In the genomic region with DNA sequence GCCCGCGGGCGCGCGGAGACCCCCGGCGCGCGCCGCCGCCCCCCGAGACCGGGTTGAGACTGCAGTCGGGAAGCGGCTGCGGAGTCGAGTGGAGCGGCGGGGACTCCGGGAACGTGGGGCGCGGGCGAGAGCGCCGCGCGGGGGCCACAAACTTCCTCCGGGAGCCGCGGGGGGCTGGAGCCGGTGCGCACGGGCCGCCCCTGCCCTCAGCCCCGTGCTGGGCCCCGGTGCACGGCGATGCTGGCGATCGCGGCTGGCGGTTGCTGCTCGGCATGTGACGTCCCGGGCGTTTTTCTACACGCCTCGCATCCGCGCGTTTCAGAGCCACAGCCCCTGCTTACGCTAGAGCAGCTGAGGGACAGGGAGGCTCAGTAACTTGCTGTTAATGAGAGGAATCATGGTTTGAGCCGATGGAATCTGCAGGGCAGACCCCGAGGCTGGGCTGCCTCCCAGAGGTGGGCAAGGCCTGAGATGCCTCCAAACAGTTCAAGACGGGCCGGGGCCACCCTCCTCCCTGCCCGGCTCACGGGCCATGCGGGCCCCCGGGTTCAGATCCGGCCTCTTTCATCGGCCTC, we compare ENCODE assay signal across 8 cellular contexts. TPM values are rescaled to one million over a fixed set of nuclear protein-coding genes. Genes with fewer than 3 reads are reported as not detected.
DNase-seq lines count a peak whose midpoint lies in the region; ATAC-seq and TF ChIP-seq lines count a peak whose summit lies in the region.

No MANE protein-coding gene starts in this region.

- intact Hi-C loops in right cardiac atrium (cut with DNase I): no loop called here
- intact Hi-C loops in sigmoid colon (cut with DNase I): loop anchor here (2.0 kb wide), 1 partner anchor 50 kb away; a partner anchor contains a TSS

- ATAC-seq in HG02588 (IDR thresholded peaks at IDR 0.05; ENCODE audit: unreplicated experiment) (peak; percentile 17), right cardiac atrium (no peak)

- H3K27me3 ChIP-seq in OCI-LY3 (ENCODE audit: low read depth, low read length) (no peaks in the 10 kb centered on the region), right cardiac atrium (ENCODE audit: control insufficient read depth, insufficient read depth) (no peaks in the 10 kb centered on the region), sigmoid colon (no peaks in the 10 kb centered on the region)

- H3K9ac ChIP-seq in OCI-LY3 (ENCODE audit: low read length): peak overlapping the region; percentile 83

- peaks cover 23% of the 10 kb centered on the region for H3K4me1 ChIP-seq in OCI-LY3 (ENCODE audit: low read length)
- peaks cover 31% of the 10 kb centered on the region for H3K4me1 ChIP-seq in right cardiac atrium (ENCODE audit: control insufficient read depth, insufficient read depth, low read length)
- peaks cover 0 to 47% (median 37%) of the 10 kb centered on the region in 4 donors for H3K4me1 ChIP-seq in sigmoid colon

- TF ChIP-seq EP300 in sigmoid colon (IDR thresholded peaks at IDR 0.05): no peak

- peak overlapping the region; percentile 99 for H3K4me3 ChIP-seq in OCI-LY3 (ENCODE audit: low read length)
- H3K4me3 ChIP-seq in right cardiac atrium (ENCODE audit: low read length): peak overlapping the region; percentile 76
- H3K4me3 ChIP-seq in sigmoid colon: peak overlapping the region; percentile 34 to 83 (median 78)

- DNase-seq in GM03348 (ENCODE audit: low spot score) (peak; percentile 56), right cardiac atrium (peak in 2 of 3 donors; percentile 35 to 67), sigmoid colon (no peak), KG1 (lab: John Stamatoyannopoulos, UW) (no peak), H4 (ENCODE audit: low spot score) (no peak)
- peak; percentile 52 for DNase-seq in activated naive CD4-positive, alpha-beta T cell treated with anti-CD3 and anti-CD28 coated beads, Interleukin-2, amount 50 U/mL, for 16 hours

- no peaks in the 10 kb centered on the region for H3K9me3 ChIP-seq in OCI-LY3 (ENCODE audit: insufficient read depth, low read length)
- no peaks in the 10 kb centered on the region for H3K9me3 ChIP-seq in right cardiac atrium (ENCODE audit: control insufficient read depth, low read length)
- no peaks in the 10 kb centered on the region for H3K9me3 ChIP-seq in sigmoid colon

- no peak for TF ChIP-seq CTCF in OCI-LY3 (IDR thresholded peaks at IDR 0.05; ENCODE audit: low read depth, low read length)
- no peak for TF ChIP-seq CTCF in sigmoid colon (IDR thresholded peaks at IDR 0.05)

- no peak overlapping the region for H2AFZ ChIP-seq in OCI-LY3 (ENCODE audit: low read depth, low read length)

- no peak overlapping the region; the same call in 1 of the 2 replicates for H3K27ac ChIP-seq in OCI-LY3 (ENCODE audit: low read length)
- no peak overlapping the region for H3K27ac ChIP-seq in right cardiac atrium (ENCODE audit: low read length)
- peak overlapping the region; percentile 66 to 86 (median 84) for H3K27ac ChIP-seq in sigmoid colon

- WGBS in right cardiac atrium: under 1% methylated on average over 63 of the region's 63 CpGs
- 1% methylated on average over 63 of the region's 63 CpGs for WGBS in sigmoid colon, 2 donors

- H3K36me3 ChIP-seq in OCI-LY3 (replicated peaks; ENCODE audit: low read depth, low read length): no peaks in the 10 kb centered on the region
- H3K36me3 ChIP-seq in sigmoid colon: no peaks in the 10 kb centered on the region

- H3K4me2 ChIP-seq in OCI-LY3 (ENCODE audit: low read length): peak overlapping the region; percentile 99

- TF ChIP-seq POLR2A in sigmoid colon (IDR thresholded peaks at IDR 0.05): no peak

- H3K79me2 ChIP-seq in OCI-LY3 (ENCODE audit: low read length): peaks cover 53% of the 10 kb centered on the region

- H4K20me1 ChIP-seq in OCI-LY3 (ENCODE audit: insufficient read depth, low read length): peaks cover 44% of the 10 kb centered on the region

RNA-seq across cellular contexts. Expression of a gene that starts 0.5 kb away (rescaled TPM):
- total RNA-seq in right cardiac atrium: 10 to 100 TPM; 18.4 to 23.3 (median 21.1) TPM
- 14.5 TPM for polyA plus RNA-seq in right cardiac atrium
- 1 to 10 TPM; 3.5 to 5.8 (median 4.6) TPM for total RNA-seq in sigmoid colon
- polyA plus RNA-seq in sigmoid colon: 1 to 10 TPM in 2 of 3 donors, under 1 TPM in 1; 0.23 to 7.4 (median 1.2) TPM
- 3.9 and 5.0 TPM in 2 replicates for total RNA-seq in H4 (2014; rRNA removed; shearing (Covaris generic))

RNA-seq across cellular contexts. Expression of a gene that starts 50.0 kb away (rescaled TPM):
- total RNA-seq in right cardiac atrium (10 to 100 TPM in 1 of 4 donors, 1 to 10 TPM in 3; 7.0 to 11.4 (median 8.0) TPM), sigmoid colon (10 to 100 TPM in 2 of 4 donors, 1 to 10 TPM in 2; 3.9 to 11.8 (median 9.0) TPM)
- polyA plus RNA-seq in right cardiac atrium (12.9 TPM), sigmoid colon (10 to 100 TPM in 1 of 3 donors, 1 to 10 TPM in 2; 5.4 to 16.6 (median 6.2) TPM)
- total RNA-seq in H4 (2014; rRNA removed; shearing (Covaris generic)): 13.1 and 13.4 TPM in 2 replicates

Comparison
In these comparisons a context has a peak if more than half of its experiments do, and no peak if none do; other contexts are left out.
1. DNase-seq: peak in GM03348 (single experiment), activated naive CD4-positive, alpha-beta T cell treated with anti-CD3 and anti-CD28 coated beads, Interleukin-2, amount 50 U/mL, for 16 hours (single experiment) and right cardiac atrium (2 of 3); none in sigmoid colon (single experiment), KG1 (single experiment) and H4 (single experiment).
2. H3K27ac ChIP-seq: peak in sigmoid colon (4 of 4); none in OCI-LY3 (single experiment) and right cardiac atrium (single experiment).
3. Peak in every context shown above with its lines, with median percentiles within 50 percentile points of each other: H3K4me3 ChIP-seq.